In the genomic region with DNA sequence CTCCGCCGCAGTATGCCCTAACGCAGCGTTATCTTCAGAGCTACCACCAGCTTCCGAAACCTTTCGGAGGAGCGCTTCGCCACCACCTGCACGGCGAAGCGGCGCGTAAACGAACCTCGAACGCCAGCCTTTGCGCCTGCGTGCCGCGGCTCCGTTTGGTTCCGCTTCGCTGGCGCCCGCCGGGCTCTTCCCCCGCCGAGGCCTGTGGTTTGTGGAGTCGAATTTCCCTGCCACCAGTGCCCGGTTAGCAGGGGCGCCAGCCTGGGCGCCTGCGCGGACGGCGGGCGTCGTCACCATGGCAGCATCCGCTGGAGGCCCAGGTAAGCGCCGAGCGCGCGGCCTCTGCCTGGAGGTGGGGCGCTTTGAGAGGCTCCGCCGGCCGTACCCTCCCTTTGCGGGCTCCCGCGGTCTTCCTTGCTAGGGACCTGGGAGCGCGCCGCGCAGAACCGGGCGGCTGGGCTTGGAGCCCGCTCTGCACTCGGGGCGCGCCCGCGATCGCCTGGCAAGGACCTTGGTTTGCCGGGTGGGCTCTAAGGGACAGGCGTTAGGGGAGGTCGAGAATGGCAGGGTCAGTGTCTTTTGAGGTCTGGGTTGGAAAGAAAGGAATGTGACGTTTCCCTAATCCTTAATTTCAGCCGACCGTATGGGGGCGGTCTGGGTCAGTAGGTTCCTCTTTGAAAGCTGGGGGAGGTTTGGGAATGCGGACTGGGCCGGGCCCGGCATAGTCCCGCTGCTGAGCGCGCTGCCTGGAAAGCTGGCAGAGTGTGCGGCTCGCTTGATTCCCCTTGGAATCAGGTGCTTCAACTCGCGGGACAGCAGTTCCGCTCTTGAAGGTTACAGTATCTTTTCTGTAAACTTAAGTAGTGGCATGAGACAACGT, we compare ENCODE assay signal across 1 cellular context.
TF ChIP-seq lines count a peak whose summit lies in the region.

A gene with protein sequence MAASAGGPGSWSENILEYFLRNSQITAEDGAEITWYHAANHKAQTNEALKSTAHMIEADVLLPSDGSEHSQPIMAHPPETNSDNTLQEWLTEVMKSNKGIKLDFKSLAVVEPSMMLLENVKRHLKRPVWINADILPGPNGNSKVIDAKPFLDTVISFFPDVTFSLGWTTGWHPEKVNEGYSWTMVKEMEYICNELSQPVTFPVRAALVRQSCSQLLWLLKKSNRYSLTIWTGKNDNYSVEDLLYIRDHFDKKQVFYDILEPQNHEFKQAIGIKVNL (plus strand): TSS at position 272 of the 880 bp plus-strand sequence. CDS start 24 bp downstream, at position 296.

TF ChIP-seq in HepG2, 621 proteins besides CTCF, POLR2A, EP300 and RAD21 (continued from another document and continues in another):
- TF ChIP-seq, protein P1, sequence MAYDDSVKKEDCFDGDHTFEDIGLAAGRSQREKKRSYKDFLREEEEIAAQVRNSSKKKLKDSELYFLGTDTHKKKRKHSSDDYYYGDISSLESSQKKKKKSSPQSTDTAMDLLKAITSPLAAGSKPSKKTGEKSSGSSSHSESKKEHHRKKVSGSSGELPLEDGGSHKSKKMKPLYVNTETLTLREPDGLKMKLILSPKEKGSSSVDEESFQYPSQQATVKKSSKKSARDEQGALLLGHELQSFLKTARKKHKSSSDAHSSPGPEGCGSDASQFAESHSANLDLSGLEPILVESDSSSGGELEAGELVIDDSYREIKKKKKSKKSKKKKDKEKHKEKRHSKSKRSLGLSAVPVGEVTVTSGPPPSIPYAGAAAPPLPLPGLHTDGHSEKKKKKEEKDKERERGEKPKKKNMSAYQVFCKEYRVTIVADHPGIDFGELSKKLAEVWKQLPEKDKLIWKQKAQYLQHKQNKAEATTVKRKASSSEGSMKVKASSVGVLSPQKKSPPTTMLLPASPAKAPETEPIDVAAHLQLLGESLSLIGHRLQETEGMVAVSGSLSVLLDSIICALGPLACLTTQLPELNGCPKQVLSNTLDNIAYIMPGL (CRISPR knock-in tag; IDR thresholded peaks at IDR 0.05; ENCODE audit: borderline replicate concordance in 1 of 2, low read depth in 1 of 2): peak; percentile 53 to 88; a peak in 3 of 4 replicates
- TF ChIP-seq ARHGAP35 (CRISPR knock-in tag; IDR thresholded peaks at IDR 0.05; ENCODE audit: borderline replicate concordance): peak; percentile 72
- no peak for TF ChIP-seq ZKSCAN5 (CRISPR knock-in tag; IDR thresholded peaks at IDR 0.05)
- TF ChIP-seq NR1H2 (CRISPR knock-in tag; IDR thresholded peaks at IDR 0.05; ENCODE audit: borderline replicate concordance, low read depth): no peak
- TF ChIP-seq, protein P2, sequence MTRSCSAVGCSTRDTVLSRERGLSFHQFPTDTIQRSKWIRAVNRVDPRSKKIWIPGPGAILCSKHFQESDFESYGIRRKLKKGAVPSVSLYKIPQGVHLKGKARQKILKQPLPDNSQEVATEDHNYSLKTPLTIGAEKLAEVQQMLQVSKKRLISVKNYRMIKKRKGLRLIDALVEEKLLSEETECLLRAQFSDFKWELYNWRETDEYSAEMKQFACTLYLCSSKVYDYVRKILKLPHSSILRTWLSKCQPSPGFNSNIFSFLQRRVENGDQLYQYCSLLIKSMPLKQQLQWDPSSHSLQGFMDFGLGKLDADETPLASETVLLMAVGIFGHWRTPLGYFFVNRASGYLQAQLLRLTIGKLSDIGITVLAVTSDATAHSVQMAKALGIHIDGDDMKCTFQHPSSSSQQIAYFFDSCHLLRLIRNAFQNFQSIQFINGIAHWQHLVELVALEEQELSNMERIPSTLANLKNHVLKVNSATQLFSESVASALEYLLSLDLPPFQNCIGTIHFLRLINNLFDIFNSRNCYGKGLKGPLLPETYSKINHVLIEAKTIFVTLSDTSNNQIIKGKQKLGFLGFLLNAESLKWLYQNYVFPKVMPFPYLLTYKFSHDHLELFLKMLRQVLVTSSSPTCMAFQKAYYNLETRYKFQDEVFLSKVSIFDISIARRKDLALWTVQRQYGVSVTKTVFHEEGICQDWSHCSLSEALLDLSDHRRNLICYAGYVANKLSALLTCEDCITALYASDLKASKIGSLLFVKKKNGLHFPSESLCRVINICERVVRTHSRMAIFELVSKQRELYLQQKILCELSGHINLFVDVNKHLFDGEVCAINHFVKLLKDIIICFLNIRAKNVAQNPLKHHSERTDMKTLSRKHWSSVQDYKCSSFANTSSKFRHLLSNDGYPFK (CRISPR knock-in tag; IDR thresholded peaks at IDR 0.05; ENCODE audit: borderline replicate concordance): peak; percentile 68; the same call in 1 of the 2 replicates
- TF ChIP-seq BCL6 (CRISPR knock-in tag; IDR thresholded peaks at IDR 0.05): peak; percentile 43
- TF ChIP-seq, protein P3, sequence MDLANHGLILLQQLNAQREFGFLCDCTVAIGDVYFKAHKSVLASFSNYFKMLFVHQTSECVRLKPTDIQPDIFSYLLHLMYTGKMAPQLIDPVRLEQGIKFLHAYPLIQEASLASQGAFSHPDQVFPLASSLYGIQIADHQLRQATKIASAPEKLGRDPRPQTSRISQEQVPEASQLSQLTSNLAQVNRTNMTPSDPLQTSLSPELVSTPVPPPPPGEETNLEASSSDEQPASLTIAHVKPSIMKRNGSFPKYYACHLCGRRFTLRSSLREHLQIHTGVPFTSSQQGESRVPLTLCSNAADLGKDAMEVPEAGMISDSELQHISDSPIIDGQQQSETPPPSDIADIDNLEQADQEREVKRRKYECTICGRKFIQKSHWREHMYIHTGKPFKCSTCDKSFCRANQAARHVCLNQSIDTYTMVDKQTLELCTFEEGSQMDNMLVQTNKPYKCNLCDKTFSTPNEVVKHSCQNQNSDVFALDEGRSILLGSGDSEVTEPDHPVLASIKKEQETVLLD (CRISPR knock-in tag; IDR thresholded peaks at IDR 0.05; ENCODE audit: low read depth): peak; percentile 53
- TF ChIP-seq SP2 (CRISPR knock-in tag; IDR thresholded peaks at IDR 0.05): 0 out of 2 replicates have a peak, but pooled peaks have one; percentile 46
- TF ChIP-seq ZNF253 (CRISPR knock-in tag; IDR thresholded peaks at IDR 0.05; ENCODE audit: borderline replicate concordance): no peak
- TF ChIP-seq, protein P4, sequence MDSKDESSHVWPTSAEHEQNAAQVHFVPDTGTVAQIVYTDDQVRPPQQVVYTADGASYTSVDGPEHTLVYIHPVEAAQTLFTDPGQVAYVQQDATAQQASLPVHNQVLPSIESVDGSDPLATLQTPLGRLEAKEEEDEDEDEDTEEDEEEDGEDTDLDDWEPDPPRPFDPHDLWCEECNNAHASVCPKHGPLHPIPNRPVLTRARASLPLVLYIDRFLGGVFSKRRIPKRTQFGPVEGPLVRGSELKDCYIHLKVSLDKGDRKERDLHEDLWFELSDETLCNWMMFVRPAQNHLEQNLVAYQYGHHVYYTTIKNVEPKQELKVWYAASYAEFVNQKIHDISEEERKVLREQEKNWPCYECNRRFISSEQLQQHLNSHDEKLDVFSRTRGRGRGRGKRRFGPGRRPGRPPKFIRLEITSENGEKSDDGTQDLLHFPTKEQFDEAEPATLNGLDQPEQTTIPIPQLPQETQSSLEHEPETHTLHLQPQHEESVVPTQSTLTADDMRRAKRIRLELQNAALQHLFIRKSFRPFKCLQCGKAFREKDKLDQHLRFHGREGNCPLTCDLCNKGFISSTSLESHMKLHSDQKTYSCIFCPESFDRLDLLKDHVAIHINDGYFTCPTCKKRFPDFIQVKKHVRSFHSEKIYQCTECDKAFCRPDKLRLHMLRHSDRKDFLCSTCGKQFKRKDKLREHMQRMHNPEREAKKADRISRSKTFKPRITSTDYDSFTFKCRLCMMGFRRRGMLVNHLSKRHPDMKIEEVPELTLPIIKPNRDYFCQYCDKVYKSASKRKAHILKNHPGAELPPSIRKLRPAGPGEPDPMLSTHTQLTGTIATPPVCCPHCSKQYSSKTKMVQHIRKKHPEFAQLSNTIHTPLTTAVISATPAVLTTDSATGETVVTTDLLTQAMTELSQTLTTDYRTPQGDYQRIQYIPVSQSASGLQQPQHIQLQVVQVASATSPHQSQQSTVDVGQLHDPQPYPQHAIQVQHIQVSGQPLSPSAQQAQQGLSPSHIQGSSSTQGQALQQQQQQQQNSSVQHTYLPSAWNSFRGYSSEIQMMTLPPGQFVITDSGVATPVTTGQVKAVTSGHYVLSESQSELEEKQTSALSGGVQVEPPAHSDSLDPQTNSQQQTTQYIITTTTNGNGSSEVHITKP (CRISPR knock-in tag; IDR thresholded peaks at IDR 0.05; ENCODE audit: low read depth): no peak
- TF ChIP-seq CREM (IDR thresholded peaks at IDR 0.05): no peak
- no peak for TF ChIP-seq CREM (CRISPR knock-in tag; IDR thresholded peaks at IDR 0.05)
- TF ChIP-seq ZNF484 (CRISPR knock-in tag; IDR thresholded peaks at IDR 0.05; ENCODE audit: borderline replicate concordance, low read depth): no peak
- TF ChIP-seq EHMT2 (IDR thresholded peaks at IDR 0.05; ENCODE audit: borderline replicate concordance, low read depth, low read length): no peak
- TF ChIP-seq MED8 (CRISPR knock-in tag; IDR thresholded peaks at IDR 0.05; ENCODE audit: insufficient replicate concordance): peak; percentile 62
- TF ChIP-seq GATAD1 (CRISPR knock-in tag; IDR thresholded peaks at IDR 0.05): peak; percentile 36
- TF ChIP-seq, protein P5, sequence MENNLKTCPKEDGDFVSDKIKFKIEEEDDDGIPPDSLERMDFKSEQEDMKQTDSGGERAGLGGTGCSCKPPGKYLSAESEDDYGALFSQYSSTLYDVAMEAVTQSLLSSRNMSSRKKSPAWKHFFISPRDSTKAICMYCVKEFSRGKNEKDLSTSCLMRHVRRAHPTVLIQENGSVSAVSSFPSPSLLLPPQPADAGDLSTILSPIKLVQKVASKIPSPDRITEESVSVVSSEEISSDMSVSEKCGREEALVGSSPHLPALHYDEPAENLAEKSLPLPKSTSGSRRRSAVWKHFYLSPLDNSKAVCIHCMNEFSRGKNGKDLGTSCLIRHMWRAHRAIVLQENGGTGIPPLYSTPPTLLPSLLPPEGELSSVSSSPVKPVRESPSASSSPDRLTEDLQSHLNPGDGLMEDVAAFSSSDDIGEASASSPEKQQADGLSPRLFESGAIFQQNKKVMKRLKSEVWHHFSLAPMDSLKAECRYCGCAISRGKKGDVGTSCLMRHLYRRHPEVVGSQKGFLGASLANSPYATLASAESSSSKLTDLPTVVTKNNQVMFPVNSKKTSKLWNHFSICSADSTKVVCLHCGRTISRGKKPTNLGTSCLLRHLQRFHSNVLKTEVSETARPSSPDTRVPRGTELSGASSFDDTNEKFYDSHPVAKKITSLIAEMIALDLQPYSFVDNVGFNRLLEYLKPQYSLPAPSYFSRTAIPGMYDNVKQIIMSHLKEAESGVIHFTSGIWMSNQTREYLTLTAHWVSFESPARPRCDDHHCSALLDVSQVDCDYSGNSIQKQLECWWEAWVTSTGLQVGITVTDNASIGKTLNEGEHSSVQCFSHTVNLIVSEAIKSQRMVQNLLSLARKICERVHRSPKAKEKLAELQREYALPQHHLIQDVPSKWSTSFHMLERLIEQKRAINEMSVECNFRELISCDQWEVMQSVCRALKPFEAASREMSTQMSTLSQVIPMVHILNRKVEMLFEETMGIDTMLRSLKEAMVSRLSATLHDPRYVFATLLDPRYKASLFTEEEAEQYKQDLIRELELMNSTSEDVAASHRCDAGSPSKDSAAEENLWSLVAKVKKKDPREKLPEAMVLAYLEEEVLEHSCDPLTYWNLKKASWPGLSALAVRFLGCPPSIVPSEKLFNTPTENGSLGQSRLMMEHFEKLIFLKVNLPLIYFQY (CRISPR knock-in tag; IDR thresholded peaks at IDR 0.05; ENCODE audit: borderline replicate concordance): peak; percentile 96; the same call in 1 of the 2 replicates
- peak; percentile 29; the same call in 1 of the 2 replicates for TF ChIP-seq ZNF652 (CRISPR knock-in tag; IDR thresholded peaks at IDR 0.05; ENCODE audit: borderline replicate concordance, low read depth)
- no peak; the same call in 1 of the 2 replicates for TF ChIP-seq ZNF263 (CRISPR knock-in tag; IDR thresholded peaks at IDR 0.05)
- TF ChIP-seq TFDP2 (CRISPR knock-in tag; IDR thresholded peaks at IDR 0.05): peak; percentile 92
- TF ChIP-seq, protein P6, sequence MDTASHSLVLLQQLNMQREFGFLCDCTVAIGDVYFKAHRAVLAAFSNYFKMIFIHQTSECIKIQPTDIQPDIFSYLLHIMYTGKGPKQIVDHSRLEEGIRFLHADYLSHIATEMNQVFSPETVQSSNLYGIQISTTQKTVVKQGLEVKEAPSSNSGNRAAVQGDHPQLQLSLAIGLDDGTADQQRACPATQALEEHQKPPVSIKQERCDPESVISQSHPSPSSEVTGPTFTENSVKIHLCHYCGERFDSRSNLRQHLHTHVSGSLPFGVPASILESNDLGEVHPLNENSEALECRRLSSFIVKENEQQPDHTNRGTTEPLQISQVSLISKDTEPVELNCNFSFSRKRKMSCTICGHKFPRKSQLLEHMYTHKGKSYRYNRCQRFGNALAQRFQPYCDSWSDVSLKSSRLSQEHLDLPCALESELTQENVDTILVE (CRISPR knock-in tag; IDR thresholded peaks at IDR 0.05): peak; percentile 52; the same call in 1 of the 2 replicates
- TF ChIP-seq TBP (CRISPR knock-in tag; IDR thresholded peaks at IDR 0.05): no peak
- no peak for TF ChIP-seq SMARCC2 (IDR thresholded peaks at IDR 0.05)
- TF ChIP-seq ZNF326 (CRISPR knock-in tag; IDR thresholded peaks at IDR 0.05; ENCODE audit: borderline replicate concordance): no peak
- TF ChIP-seq EED (CRISPR knock-in tag; IDR thresholded peaks at IDR 0.05): no peak
- TF ChIP-seq, protein P7, sequence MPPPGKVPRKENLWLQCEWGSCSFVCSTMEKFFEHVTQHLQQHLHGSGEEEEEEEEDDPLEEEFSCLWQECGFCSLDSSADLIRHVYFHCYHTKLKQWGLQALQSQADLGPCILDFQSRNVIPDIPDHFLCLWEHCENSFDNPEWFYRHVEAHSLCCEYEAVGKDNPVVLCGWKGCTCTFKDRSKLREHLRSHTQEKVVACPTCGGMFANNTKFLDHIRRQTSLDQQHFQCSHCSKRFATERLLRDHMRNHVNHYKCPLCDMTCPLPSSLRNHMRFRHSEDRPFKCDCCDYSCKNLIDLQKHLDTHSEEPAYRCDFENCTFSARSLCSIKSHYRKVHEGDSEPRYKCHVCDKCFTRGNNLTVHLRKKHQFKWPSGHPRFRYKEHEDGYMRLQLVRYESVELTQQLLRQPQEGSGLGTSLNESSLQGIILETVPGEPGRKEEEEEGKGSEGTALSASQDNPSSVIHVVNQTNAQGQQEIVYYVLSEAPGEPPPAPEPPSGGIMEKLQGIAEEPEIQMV (CRISPR knock-in tag; IDR thresholded peaks at IDR 0.05; ENCODE audit: low read depth): peak; percentile 39; the same call in 1 of the 2 replicates
